Comparison of ENCODE assay signal across 9 cellular contexts in the genomic region with DNA sequence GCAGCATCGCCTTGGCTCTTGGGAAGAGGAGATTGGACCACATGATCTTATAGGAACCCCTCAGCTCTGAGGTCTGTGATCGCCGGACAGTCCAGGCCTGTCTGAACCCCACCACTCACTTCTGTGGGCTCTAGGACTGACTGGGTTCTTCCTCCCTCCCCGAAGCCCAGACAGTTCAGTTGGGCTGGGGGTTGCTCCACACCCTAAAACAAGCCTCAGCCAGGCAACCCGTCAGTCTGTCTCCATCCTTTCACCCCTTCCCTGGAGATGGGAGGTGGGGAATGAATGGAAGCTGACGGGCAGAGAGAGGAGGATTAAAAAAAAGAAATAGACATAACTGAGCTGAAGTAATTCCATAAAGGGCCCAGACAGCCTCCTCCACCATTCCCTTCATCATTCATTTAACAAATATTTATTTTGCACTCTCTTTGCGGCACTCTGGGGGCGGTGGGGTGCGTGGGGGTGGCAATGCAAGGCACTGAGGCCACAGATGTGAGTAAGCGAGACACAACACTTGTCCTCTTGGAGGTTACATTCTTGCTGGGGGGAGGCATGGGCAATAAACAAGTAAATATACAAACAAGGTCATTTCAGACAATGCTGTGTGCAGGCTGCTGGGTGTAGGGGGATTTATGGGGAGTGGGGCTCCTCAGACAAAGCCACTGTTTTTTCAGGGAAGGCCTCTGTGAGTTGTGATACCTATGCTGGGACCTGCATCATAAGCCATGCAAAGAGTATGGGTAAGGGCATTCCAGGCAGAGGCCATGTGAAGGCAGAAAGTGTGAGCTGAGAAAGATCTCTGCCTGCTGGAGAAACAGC. TPM values are rescaled to one million over a fixed set of nuclear protein-coding genes. Genes with fewer than 3 reads are reported as not detected.
DNase-seq lines count a peak whose midpoint lies in the region; ATAC-seq and TF ChIP-seq lines count a peak whose summit lies in the region.
"Had no signal": no experiment of that assay in that cellular context is flagged by ENCODE, and none has a peak within 500 bp of the region (broad histone marks: within the 10 kb centered on the region; RNA-seq: fewer than 3 reads in every experiment).

No MANE protein-coding gene starts in this region.

- H3K9me3 ChIP-seq in Panc1 (ENCODE audit: control insufficient read depth, insufficient read depth, low read depth, low read length), result no peaks in the 10 kb centered on the region

- no peaks in the 10 kb centered on the region for H3K36me3 ChIP-seq in Panc1 (ENCODE audit: control insufficient read depth, insufficient read depth, low read length)

- intact Hi-C loops in Panc1 (cut with micrococcal nuclease; ENCODE audit: unreplicated experiment), result no loop called here

- POLR2A ChIA-PET in Panc1 (lab: Charles Lee), result interaction anchor here (0.7 kb wide), 1 partner anchor 162 kb away, joined by 3 read pairs; no protein-coding TSS in a partner anchor

- no TSS peak for BruUV-seq in Panc1 (replicated peaks; lab: Mats Ljungman, UMichigan)

- H3K4me1 ChIP-seq in Panc1 (ENCODE audit: control insufficient read depth, insufficient read depth, low read length), result peaks cover 54% of the 10 kb centered on the region

- in situ Hi-C loops in GM13977 (cut with MboI; ENCODE audit: low pct_unique_long_range_greater_than_20kb, low sequenced_read_pairs, unreplicated experiment), result no loop called here
- in situ Hi-C loops in Panc1 (cut with HindIII; ENCODE audit: low pct_unique_long_range_greater_than_20kb, low sequenced_read_pairs), result no loop called here

- TF ChIP-seq CTCF in GM13977 (IDR thresholded peaks at IDR 0.05; ENCODE audit: extremely low read depth, insufficient read depth, missing control alignments) (no peak), Panc1 (IDR thresholded peaks at IDR 0.05) (no peak)

- CTCF ChIA-PET in Panc1 (lab: Charles Lee), result interaction anchor here (0.8 kb wide), 1 partner anchor 14 kb away, joined by 3 read pairs; no protein-coding TSS in a partner anchor

- peak; percentile 15 for DNase-seq in GM13977 (ENCODE audit: low spot score)
- no peak for DNase-seq in Panc1 (ENCODE audit: low read depth, low spot score)
- DNase-seq in epidermal melanocyte (ENCODE audit: insufficient read length, low spot score), result peak; percentile 16
- DNase-seq in skeletal muscle cell (ENCODE audit: low read depth), result no peak
- DNase-seq in NOMO-1 (lab: John Stamatoyannopoulos, UW; ENCODE audit: unreplicated experiment in 2 of 2), result no peak
- no peak for DNase-seq in iPS-NIHi11 (ENCODE audit: low spot score)
- no peak for DNase-seq in NCI-H526 treated with DMSO at 0.1 percent for 48 hours (lab: John Stamatoyannopoulos, UW)

- H3K27ac ChIP-seq in Panc1 (ENCODE audit: low read length), result peak overlapping the region; percentile 80

- peak overlapping the region; percentile 38 to 57 for H3K4me3 ChIP-seq in Panc1 (ENCODE audit: low read depth in 2 of 2, low read length in 2 of 2)
- H3K4me3 ChIP-seq in skeletal muscle cell (ENCODE audit: low read depth, low read length), result peak overlapping the region; percentile 30

- H3K27me3 ChIP-seq in Panc1 (ENCODE audit: control insufficient read depth, insufficient read depth, low read length), result no peaks in the 10 kb centered on the region

- ATAC-seq in Panc1, result no peak
- no peak for ATAC-seq in GM18873 (IDR thresholded peaks at IDR 0.05; ENCODE audit: low FRiP score, unreplicated experiment)

RNA-seq across cellular contexts. Expression of a gene that starts 12.9 kb away (rescaled TPM):
- total RNA-seq in Panc1 (2021; ENCODE audit: unreplicated experiment), result 9.2 TPM
- polyA plus RNA-seq in Panc1 (2012; ENCODE audit: insufficient read length), result 8.6 TPM

RNA-seq across cellular contexts. Expression of a gene that starts 34.0 kb away (rescaled TPM):
- 8.1 TPM for total RNA-seq in Panc1 (2021; ENCODE audit: unreplicated experiment)
- 3.9 TPM for polyA plus RNA-seq in Panc1 (2012; ENCODE audit: insufficient read length)
- total RNA-seq: SK-MEL-5 had no signal

Comparison
In these comparisons a context has a peak if more than half of its experiments do, and no peak if none do; other contexts are left out.
1. DNase-seq: peak in GM13977 (single experiment) and epidermal melanocyte (single experiment); none in Panc1 (single experiment), skeletal muscle cell (single experiment), NOMO-1 (0 of 2), iPS-NIHi11 (single experiment) and NCI-H526 treated with DMSO at 0.1 percent for 48 hours (single experiment).